1 cellular context compared by ENCODE assay signal in the genomic region with DNA sequence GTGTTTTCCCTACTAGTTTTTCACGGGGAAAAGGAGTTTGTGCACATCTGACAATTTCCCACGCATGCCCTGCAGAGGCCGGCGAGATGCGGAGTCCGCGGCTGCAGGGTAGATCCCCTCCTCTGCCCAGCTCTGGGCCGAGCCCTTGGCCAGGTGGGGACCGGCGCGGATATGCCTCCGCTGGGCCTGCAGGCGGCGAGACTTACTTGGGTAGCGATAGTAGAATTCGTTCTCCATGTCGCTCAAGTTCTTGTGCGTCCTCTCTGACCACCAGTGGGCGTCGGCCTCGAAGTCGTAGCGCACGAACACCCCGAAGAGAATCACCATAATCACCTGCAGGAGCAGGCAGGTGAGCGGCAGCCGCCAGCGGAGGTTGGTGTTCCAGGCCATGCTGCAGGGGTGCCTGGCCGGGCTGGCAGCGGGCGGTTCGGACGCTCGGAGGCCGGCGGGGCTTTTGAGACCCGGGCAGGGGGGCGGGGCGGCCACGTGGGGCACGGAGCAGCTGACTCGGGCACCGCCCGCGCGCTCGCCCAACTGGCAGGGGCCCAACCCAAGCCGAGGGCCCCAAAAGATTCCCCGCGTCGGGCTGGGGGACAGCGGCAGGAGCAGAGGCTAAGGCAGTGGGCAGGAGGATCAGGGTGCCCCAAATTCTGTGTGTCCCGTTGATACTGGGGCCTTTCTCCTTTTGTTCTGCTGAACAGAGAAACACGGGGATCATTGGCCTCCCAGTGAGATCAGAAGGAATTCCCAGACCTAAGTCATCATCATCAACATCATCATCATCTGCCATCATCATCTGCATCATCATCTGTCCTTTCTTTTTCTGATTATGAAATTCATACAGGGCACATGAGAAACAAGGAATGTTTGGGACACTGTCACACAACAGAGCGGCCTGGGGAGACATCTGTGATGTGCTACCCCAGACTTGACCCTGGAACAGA.
TF ChIP-seq lines count a peak whose summit lies in the region.

A gene (minus strand): TSS at position 429 of the 944 bp plus-strand sequence. CDS start 39 bp downstream, at position 390.

TF ChIP-seq in WTC11, 78 proteins besides CTCF, POLR2A, EP300 and RAD21 (continued from another document and continues in another):
- TF ChIP-seq, protein P1, sequence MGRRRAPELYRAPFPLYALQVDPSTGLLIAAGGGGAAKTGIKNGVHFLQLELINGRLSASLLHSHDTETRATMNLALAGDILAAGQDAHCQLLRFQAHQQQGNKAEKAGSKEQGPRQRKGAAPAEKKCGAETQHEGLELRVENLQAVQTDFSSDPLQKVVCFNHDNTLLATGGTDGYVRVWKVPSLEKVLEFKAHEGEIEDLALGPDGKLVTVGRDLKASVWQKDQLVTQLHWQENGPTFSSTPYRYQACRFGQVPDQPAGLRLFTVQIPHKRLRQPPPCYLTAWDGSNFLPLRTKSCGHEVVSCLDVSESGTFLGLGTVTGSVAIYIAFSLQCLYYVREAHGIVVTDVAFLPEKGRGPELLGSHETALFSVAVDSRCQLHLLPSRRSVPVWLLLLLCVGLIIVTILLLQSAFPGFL (CRISPR knock-in tag; IDR thresholded peaks at IDR 0.05; ENCODE audit: borderline replicate concordance) = no peak
- TF ChIP-seq, protein P2, sequence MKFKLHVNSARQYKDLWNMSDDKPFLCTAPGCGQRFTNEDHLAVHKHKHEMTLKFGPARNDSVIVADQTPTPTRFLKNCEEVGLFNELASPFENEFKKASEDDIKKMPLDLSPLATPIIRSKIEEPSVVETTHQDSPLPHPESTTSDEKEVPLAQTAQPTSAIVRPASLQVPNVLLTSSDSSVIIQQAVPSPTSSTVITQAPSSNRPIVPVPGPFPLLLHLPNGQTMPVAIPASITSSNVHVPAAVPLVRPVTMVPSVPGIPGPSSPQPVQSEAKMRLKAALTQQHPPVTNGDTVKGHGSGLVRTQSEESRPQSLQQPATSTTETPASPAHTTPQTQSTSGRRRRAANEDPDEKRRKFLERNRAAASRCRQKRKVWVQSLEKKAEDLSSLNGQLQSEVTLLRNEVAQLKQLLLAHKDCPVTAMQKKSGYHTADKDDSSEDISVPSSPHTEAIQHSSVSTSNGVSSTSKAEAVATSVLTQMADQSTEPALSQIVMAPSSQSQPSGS (CRISPR knock-in tag; IDR thresholded peaks at IDR 0.05; ENCODE audit: borderline replicate concordance, low read depth) = no peak
- TF ChIP-seq ZBTB21 (CRISPR knock-in tag; IDR thresholded peaks at IDR 0.05; ENCODE audit: borderline replicate concordance) = peak; percentile 77; the same call in 1 of the 2 replicates
- TF ChIP-seq, protein P3, sequence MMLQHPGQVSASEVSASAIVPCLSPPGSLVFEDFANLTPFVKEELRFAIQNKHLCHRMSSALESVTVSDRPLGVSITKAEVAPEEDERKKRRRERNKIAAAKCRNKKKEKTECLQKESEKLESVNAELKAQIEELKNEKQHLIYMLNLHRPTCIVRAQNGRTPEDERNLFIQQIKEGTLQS (CRISPR knock-in tag; conservative IDR thresholded peaks at IDR 0.05) = no peak
- TF ChIP-seq, protein P4, sequence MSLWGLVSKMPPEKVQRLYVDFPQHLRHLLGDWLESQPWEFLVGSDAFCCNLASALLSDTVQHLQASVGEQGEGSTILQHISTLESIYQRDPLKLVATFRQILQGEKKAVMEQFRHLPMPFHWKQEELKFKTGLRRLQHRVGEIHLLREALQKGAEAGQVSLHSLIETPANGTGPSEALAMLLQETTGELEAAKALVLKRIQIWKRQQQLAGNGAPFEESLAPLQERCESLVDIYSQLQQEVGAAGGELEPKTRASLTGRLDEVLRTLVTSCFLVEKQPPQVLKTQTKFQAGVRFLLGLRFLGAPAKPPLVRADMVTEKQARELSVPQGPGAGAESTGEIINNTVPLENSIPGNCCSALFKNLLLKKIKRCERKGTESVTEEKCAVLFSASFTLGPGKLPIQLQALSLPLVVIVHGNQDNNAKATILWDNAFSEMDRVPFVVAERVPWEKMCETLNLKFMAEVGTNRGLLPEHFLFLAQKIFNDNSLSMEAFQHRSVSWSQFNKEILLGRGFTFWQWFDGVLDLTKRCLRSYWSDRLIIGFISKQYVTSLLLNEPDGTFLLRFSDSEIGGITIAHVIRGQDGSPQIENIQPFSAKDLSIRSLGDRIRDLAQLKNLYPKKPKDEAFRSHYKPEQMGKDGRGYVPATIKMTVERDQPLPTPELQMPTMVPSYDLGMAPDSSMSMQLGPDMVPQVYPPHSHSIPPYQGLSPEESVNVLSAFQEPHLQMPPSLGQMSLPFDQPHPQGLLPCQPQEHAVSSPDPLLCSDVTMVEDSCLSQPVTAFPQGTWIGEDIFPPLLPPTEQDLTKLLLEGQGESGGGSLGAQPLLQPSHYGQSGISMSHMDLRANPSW (CRISPR knock-in tag; conservative IDR thresholded peaks at IDR 0.05; ENCODE audit: low read depth) = no peak
- TF ChIP-seq, protein P5, sequence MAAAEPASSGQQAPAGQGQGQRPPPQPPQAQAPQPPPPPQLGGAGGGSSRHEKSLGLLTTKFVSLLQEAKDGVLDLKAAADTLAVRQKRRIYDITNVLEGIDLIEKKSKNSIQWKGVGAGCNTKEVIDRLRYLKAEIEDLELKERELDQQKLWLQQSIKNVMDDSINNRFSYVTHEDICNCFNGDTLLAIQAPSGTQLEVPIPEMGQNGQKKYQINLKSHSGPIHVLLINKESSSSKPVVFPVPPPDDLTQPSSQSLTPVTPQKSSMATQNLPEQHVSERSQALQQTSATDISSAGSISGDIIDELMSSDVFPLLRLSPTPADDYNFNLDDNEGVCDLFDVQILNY (CRISPR knock-in tag; IDR thresholded peaks at IDR 0.05) = no peak
- TF ChIP-seq OVOL2 (CRISPR knock-in tag; IDR thresholded peaks at IDR 0.05; ENCODE audit: borderline replicate concordance) = no peak
- TF ChIP-seq, protein P6, sequence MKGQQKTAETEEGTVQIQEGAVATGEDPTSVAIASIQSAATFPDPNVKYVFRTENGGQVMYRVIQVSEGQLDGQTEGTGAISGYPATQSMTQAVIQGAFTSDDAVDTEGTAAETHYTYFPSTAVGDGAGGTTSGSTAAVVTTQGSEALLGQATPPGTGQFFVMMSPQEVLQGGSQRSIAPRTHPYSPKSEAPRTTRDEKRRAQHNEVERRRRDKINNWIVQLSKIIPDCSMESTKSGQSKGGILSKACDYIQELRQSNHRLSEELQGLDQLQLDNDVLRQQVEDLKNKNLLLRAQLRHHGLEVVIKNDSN (CRISPR knock-in tag; IDR thresholded peaks at IDR 0.05) = peak; percentile 85
- TF ChIP-seq, protein P7, sequence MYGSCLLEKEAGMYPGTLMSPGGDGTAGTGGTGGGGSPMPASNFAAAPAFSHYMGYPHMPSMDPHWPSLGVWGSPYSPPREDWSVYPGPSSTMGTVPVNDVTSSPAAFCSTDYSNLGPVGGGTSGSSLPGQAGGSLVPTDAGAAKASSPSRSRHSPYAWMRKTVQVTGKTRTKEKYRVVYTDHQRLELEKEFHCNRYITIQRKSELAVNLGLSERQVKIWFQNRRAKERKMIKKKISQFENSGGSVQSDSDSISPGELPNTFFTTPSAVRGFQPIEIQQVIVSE (CRISPR knock-in tag; IDR thresholded peaks at IDR 0.05; ENCODE audit: borderline replicate concordance) = no peak
- peak; percentile 65; the same call in 1 of the 2 replicates for TF ChIP-seq TP53 (CRISPR knock-in tag; IDR thresholded peaks at IDR 0.05)
- TF ChIP-seq, protein P8, sequence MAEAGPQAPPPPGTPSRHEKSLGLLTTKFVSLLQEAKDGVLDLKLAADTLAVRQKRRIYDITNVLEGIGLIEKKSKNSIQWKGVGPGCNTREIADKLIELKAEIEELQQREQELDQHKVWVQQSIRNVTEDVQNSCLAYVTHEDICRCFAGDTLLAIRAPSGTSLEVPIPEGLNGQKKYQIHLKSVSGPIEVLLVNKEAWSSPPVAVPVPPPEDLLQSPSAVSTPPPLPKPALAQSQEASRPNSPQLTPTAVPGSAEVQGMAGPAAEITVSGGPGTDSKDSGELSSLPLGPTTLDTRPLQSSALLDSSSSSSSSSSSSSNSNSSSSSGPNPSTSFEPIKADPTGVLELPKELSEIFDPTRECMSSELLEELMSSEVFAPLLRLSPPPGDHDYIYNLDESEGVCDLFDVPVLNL (CRISPR knock-in tag; IDR thresholded peaks at IDR 0.05; ENCODE audit: borderline replicate concordance, low read depth) = no peak
- TF ChIP-seq NR3C1 (CRISPR knock-in tag; conservative IDR thresholded peaks at IDR 0.05; ENCODE audit: low read depth) = no peak
- TF ChIP-seq, protein P9, sequence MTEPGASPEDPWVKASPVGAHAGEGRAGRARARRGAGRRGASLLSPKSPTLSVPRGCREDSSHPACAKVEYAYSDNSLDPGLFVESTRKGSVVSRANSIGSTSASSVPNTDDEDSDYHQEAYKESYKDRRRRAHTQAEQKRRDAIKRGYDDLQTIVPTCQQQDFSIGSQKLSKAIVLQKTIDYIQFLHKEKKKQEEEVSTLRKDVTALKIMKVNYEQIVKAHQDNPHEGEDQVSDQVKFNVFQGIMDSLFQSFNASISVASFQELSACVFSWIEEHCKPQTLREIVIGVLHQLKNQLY (CRISPR knock-in tag; IDR thresholded peaks at IDR 0.05) = no peak
- no peak for TF ChIP-seq ZNF423 (CRISPR knock-in tag; IDR thresholded peaks at IDR 0.05)
- no peak for TF ChIP-seq NFE2L1 (CRISPR knock-in tag; IDR thresholded peaks at IDR 0.05)
- 0 out of 2 replicates have a peak, but pooled peaks have one; percentile 17 for TF ChIP-seq CREM (CRISPR knock-in tag; IDR thresholded peaks at IDR 0.05)
- no peak for TF ChIP-seq FOXJ3 (CRISPR knock-in tag; IDR thresholded peaks at IDR 0.05; ENCODE audit: borderline replicate concordance)
- no peak for TF ChIP-seq IRF2 (CRISPR knock-in tag; IDR thresholded peaks at IDR 0.05; ENCODE audit: borderline replicate concordance, low read depth)
- no peak for TF ChIP-seq GTF2I (CRISPR knock-in tag; conservative IDR thresholded peaks at IDR 0.05)
- no peak for TF ChIP-seq SMAD3 (CRISPR knock-in tag; IDR thresholded peaks at IDR 0.05; ENCODE audit: borderline replicate concordance)
- no peak for TF ChIP-seq EMX1 (CRISPR knock-in tag; IDR thresholded peaks at IDR 0.05)
- no peak for TF ChIP-seq JAZF1 (CRISPR knock-in tag; IDR thresholded peaks at IDR 0.05)
- no peak for TF ChIP-seq RORB (CRISPR knock-in tag; IDR thresholded peaks at IDR 0.05)
- TF ChIP-seq, protein P10, sequence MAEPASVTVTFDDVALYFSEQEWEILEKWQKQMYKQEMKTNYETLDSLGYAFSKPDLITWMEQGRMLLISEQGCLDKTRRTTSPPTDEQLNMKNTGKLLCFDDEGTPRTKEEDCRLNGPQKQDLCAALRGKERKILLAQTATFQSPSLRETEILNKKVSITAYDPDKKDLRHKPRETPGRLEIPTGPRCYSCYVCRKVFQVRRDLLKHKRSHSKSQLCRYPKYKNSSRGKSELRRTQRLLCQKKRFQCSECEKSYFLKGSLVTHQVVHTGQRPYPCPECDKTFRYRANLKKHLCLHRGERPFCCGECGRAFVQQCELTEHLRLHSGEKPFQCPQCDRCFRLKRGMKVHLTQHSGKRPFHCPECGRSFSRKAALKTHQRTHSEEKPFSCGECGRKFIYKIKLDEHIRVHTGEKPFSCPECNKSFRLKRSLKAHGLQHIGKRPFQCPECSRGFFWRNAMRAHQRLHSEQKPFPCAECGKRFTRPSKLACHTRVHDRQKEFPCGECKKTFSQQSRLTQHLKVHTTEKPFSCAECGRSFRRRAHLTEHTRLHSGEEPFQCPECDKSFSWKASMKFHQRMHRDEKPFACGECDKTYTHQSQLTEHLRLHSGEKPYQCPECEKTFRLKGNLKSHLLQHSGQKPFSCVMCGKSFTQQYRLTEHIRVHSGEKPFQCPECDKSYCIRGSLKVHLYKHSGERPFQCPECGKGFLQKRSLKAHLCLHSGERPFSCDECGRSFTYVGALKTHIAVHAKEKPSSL (CRISPR knock-in tag; conservative IDR thresholded peaks at IDR 0.05) = no peak
- TF ChIP-seq FOXK1 (CRISPR knock-in tag; IDR thresholded peaks at IDR 0.05) = peak; percentile 19; the same call in 1 of the 2 replicates
- TF ChIP-seq ATF1 (CRISPR knock-in tag; IDR thresholded peaks at IDR 0.05) = no peak
- no peak for TF ChIP-seq ZNF396 (CRISPR knock-in tag; IDR thresholded peaks at IDR 0.05; ENCODE audit: borderline replicate concordance)
- no peak for TF ChIP-seq GRHL2 (CRISPR knock-in tag; IDR thresholded peaks at IDR 0.05; ENCODE audit: insufficient replicate concordance, severe bottlenecking)
- no peak for TF ChIP-seq TCF7 (CRISPR knock-in tag; IDR thresholded peaks at IDR 0.05; ENCODE audit: low read depth)
- TF ChIP-seq, protein P11, sequence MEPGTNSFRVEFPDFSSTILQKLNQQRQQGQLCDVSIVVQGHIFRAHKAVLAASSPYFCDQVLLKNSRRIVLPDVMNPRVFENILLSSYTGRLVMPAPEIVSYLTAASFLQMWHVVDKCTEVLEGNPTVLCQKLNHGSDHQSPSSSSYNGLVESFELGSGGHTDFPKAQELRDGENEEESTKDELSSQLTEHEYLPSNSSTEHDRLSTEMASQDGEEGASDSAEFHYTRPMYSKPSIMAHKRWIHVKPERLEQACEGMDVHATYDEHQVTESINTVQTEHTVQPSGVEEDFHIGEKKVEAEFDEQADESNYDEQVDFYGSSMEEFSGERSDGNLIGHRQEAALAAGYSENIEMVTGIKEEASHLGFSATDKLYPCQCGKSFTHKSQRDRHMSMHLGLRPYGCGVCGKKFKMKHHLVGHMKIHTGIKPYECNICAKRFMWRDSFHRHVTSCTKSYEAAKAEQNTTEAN (CRISPR knock-in tag; IDR thresholded peaks at IDR 0.05) = 0 out of 2 replicates have a peak, but pooled peaks have one; percentile 42
- TF ChIP-seq ELF4 (CRISPR knock-in tag; IDR thresholded peaks at IDR 0.05; ENCODE audit: low read depth) = no peak
- no peak for TF ChIP-seq PRRX2 (CRISPR knock-in tag; IDR thresholded peaks at IDR 0.05)
- TF ChIP-seq, protein P12, sequence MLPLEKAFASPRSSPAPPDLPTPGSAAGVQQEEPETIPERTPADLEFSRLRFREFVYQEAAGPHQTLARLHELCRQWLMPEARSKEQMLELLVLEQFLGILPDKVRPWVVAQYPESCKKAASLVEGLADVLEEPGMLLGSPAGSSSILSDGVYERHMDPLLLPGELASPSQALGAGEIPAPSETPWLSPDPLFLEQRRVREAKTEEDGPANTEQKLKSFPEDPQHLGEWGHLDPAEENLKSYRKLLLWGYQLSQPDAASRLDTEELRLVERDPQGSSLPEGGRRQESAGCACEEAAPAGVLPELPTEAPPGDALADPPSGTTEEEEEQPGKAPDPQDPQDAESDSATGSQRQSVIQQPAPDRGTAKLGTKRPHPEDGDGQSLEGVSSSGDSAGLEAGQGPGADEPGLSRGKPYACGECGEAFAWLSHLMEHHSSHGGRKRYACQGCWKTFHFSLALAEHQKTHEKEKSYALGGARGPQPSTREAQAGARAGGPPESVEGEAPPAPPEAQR (CRISPR knock-in tag; IDR thresholded peaks at IDR 0.05) = no peak
- no peak for TF ChIP-seq MYBL2 (CRISPR knock-in tag; IDR thresholded peaks at IDR 0.05)
- TF ChIP-seq, protein P13, sequence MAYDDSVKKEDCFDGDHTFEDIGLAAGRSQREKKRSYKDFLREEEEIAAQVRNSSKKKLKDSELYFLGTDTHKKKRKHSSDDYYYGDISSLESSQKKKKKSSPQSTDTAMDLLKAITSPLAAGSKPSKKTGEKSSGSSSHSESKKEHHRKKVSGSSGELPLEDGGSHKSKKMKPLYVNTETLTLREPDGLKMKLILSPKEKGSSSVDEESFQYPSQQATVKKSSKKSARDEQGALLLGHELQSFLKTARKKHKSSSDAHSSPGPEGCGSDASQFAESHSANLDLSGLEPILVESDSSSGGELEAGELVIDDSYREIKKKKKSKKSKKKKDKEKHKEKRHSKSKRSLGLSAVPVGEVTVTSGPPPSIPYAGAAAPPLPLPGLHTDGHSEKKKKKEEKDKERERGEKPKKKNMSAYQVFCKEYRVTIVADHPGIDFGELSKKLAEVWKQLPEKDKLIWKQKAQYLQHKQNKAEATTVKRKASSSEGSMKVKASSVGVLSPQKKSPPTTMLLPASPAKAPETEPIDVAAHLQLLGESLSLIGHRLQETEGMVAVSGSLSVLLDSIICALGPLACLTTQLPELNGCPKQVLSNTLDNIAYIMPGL (CRISPR knock-in tag; IDR thresholded peaks at IDR 0.05) = 0 out of 2 replicates have a peak, but pooled peaks have one; percentile 64
